ENCODE assay signal across 12 cellular contexts in genomic region chr9:127762111-127762676, GRCh38. TPM values are rescaled to one million over a fixed set of nuclear protein-coding genes. Genes with fewer than 3 reads are reported as not detected.
DNase-seq lines count a peak whose midpoint lies in the region; TF ChIP-seq lines count a peak whose summit lies in the region.
"Had no signal": no experiment of that assay in that cellular context is flagged by ENCODE, and none has a peak within 500 bp of the region (broad histone marks: within the 10 kb centered on the region; RNA-seq: fewer than 3 reads in every experiment).

No MANE protein-coding gene starts in this region.

- peak overlapping the region; percentile 4 for H3K4me3 Mint-ChIP-seq in nephron progenitor cell
- H3K4me3 Mint-ChIP-seq in MCF 10A (ENCODE audit: unreplicated experiment): no peak overlapping the region

- H3K27me3 ChIP-seq in esophagus squamous epithelium (peaks cover 0 to 13% (median 0%) of the 10 kb centered on the region in 4 donors), testis (no peaks in the 10 kb centered on the region)

- intact Hi-C loops in esophagus squamous epithelium (cut with DNase I): no loop called here
- intact Hi-C loops in testis (cut with DNase I; ENCODE audit: low total_unique reads): no loop called here
- intact Hi-C loops in MCF 10A (cut with micrococcal nuclease): no loop called here

- H3K36me3 Mint-ChIP-seq in nephron progenitor cell (ENCODE audit: low read depth) (no peaks in the 10 kb centered on the region), MCF 10A (ENCODE audit: insufficient read depth, unreplicated experiment) (peaks cover 6% of the 10 kb centered on the region)

- H3K36me3 ChIP-seq in esophagus squamous epithelium (no peaks in the 10 kb centered on the region), testis (ENCODE audit: low read depth, missing control alignments) (no peaks in the 10 kb centered on the region)

- CTCF ChIA-PET in MCF 10A (lab: Yijun Ruan, JAX): no interaction called here

- WGBS in esophagus squamous epithelium, 2 donors: 49 to 55% methylated on average over 11 to 16 of the region's 16 CpGs
- 65 to 72% methylated on average over 16 of the region's 16 CpGs for WGBS in testis, 2 donors

- POLR2A ChIA-PET in MCF 10A (lab: Yijun Ruan, JAX): interaction anchor here (0.6 kb wide), 1 partner anchor 37 kb away, joined by 3 read pairs; no protein-coding TSS in a partner anchor

- H3K4me1 Mint-ChIP-seq in nephron progenitor cell: peaks cover 56% of the 10 kb centered on the region
- no peaks in the 10 kb centered on the region for H3K4me1 Mint-ChIP-seq in MCF 10A (ENCODE audit: insufficient read depth, unreplicated experiment)

- TF ChIP-seq CTCF in esophagus squamous epithelium (IDR thresholded peaks at IDR 0.05) (no peak), nephron progenitor cell (IDR thresholded peaks at IDR 0.05) (no peak), testis (IDR thresholded peaks at IDR 0.05) (no peak), MCF 10A (IDR thresholded peaks at IDR 0.05; ENCODE audit: unreplicated experiment) (no peak)

- H3K27ac ChIP-seq in esophagus squamous epithelium: peak overlapping the region; percentile 23 to 82 (median 60)
- no peak overlapping the region for H3K27ac ChIP-seq in testis

- H3K4me3 ChIP-seq in esophagus squamous epithelium (peak overlapping the region in 1 of 4 donors; percentile 19), testis (no peak overlapping the region)

- H3K4me1 ChIP-seq in esophagus squamous epithelium (peaks cover 0 to 67% (median 21%) of the 10 kb centered on the region in 3 donors), testis (no peaks in the 10 kb centered on the region)

- DNase-seq in Ammon's horn (ENCODE audit: low spot score) (peak; percentile 67), SKM-1 (lab: John Stamatoyannopoulos, UW; ENCODE audit: unreplicated experiment) (peak; percentile 49), esophagus squamous epithelium (lab: John Stamatoyannopoulos, UW) (no peak), nephron progenitor cell (no peak), testis (no peak), NCI-H1694 (lab: John Stamatoyannopoulos, UW) (no peak), MCF 10A (ENCODE audit: unreplicated experiment) (no peak)
- DNase-seq in activated CD4-positive, CD25-positive, alpha-beta regulatory T cell treated with anti-CD3 and anti-CD28 coated beads, Interleukin-2, amount 50 U/mL, for 72 hours: no peak
- DNase-seq: CD4-positive, CD25-positive, alpha-beta regulatory T cell; NCI-H82 had no signal

- no TSS peak for BruUV-seq in MCF 10A (replicated peaks; lab: Mats Ljungman, UMichigan)

- peaks cover 33% of the 10 kb centered on the region for H3K27me3 Mint-ChIP-seq in nephron progenitor cell (ENCODE audit: low read depth, poor library complexity)
- H3K27me3 Mint-ChIP-seq in MCF 10A (ENCODE audit: insufficient read depth, unreplicated experiment): peaks cover 15% of the 10 kb centered on the region
- H3K27me3 Mint-ChIP-seq: CD4-positive, CD25-positive, alpha-beta regulatory T cell had no signal

- no peak overlapping the region for H3K27ac Mint-ChIP-seq in nephron progenitor cell
- H3K27ac Mint-ChIP-seq in MCF 10A (ENCODE audit: low read depth, unreplicated experiment): no peak overlapping the region

- H3K9me3 ChIP-seq in esophagus squamous epithelium (no peaks in the 10 kb centered on the region), testis (no peaks in the 10 kb centered on the region)

- TF ChIP-seq POLR2A in esophagus squamous epithelium (IDR thresholded peaks at IDR 0.05) (no peak), testis (IDR thresholded peaks at IDR 0.05) (no peak)

- H3K9me3 Mint-ChIP-seq in nephron progenitor cell (no peaks in the 10 kb centered on the region), MCF 10A (ENCODE audit: unreplicated experiment) (peaks cover 7% of the 10 kb centered on the region)
- H3K9me3 Mint-ChIP-seq: CD4-positive, CD25-positive, alpha-beta regulatory T cell had no signal

RNA-seq across cellular contexts. Expression of gene SH2D3C, which starts 16.3 kb away (rescaled TPM):
- total RNA-seq in esophagus squamous epithelium (1 to 10 TPM in 3 of 4 donors, under 1 TPM in 1; 0.38 to 4.8 (median 2.8) TPM), testis (1 to 10 TPM; 6.6 to 9.6 TPM), MCF 10A (2022) (not detected in 2 replicates)
- 8.8 TPM for polyA plus RNA-seq in testis (ENCODE audit: insufficient read depth, low read depth, low replicate concordance)
- total RNA-seq: M059J had no signal

RNA-seq across cellular contexts. Expression of gene CDK9, which starts 23.6 kb away (rescaled TPM):
- total RNA-seq in esophagus squamous epithelium (10 to 100 TPM; 22.3 to 53.2 (median 41.2) TPM), testis (100 to 1,000 TPM; 136 to 163 TPM), MCF 10A (2022) (62.1 and 84.0 TPM in 2 replicates)
- polyA plus RNA-seq in testis (ENCODE audit: insufficient read depth, low read depth, low replicate concordance): 77.1 TPM

RNA-seq across cellular contexts. Expression of gene TOR2A, which starts 27.1 kb away (rescaled TPM):
- total RNA-seq in esophagus squamous epithelium (10 to 100 TPM; 10.7 to 12.5 (median 11.5) TPM), testis (10 to 100 TPM; 28.7 to 32.0 TPM), MCF 10A (2022) (8.4 and 11.3 TPM in 2 replicates)
- 30.4 TPM for polyA plus RNA-seq in testis (ENCODE audit: insufficient read depth, low read depth, low replicate concordance)

RNA-seq across cellular contexts. Expression of gene FPGS, which starts 40.5 kb away (rescaled TPM):
- total RNA-seq in esophagus squamous epithelium (10 to 100 TPM; 38.2 to 52.0 (median 47.0) TPM), testis (100 to 1,000 TPM in 1 of 2 donors, 10 to 100 TPM in 1; 99.3 to 105 TPM), MCF 10A (2022) (130 and 131 TPM in 2 replicates)
- 37.9 TPM for polyA plus RNA-seq in testis (ENCODE audit: insufficient read depth, low read depth, low replicate concordance)

RNA-seq across cellular contexts. Expression of gene TTC16, which starts 46.3 kb away (rescaled TPM):
- total RNA-seq in esophagus squamous epithelium (under 1 TPM in 2 of 4 donors, not detected in 2; under 0.01 to 0.23 TPM), testis (10 to 100 TPM; 25.0 to 32.7 TPM), MCF 10A (2022) (0.19 and 0.32 TPM in 2 replicates)
- polyA plus RNA-seq in testis (ENCODE audit: insufficient read depth, low read depth, low replicate concordance): 46.2 TPM
- total RNA-seq: M059J, myocyte had no signal

Comparison
In these comparisons a context has a peak if more than half of its experiments do, and no peak if none do; other contexts are left out.
1. DNase-seq: peak in Ammon's horn (single experiment) and SKM-1 (single experiment); none in esophagus squamous epithelium (single experiment), nephron progenitor cell (single experiment), testis (single experiment), activated CD4-positive, CD25-positive, alpha-beta regulatory T cell treated with anti-CD3 and anti-CD28 coated beads, Interleukin-2, amount 50 U/mL, for 72 hours (single experiment), NCI-H1694 (single experiment) and MCF 10A (single experiment).
2. H3K27ac ChIP-seq: peak in esophagus squamous epithelium (4 of 4); none in testis (0 of 2).